Comparison of ENCODE assay signal across 15 cellular contexts in the genomic region with DNA sequence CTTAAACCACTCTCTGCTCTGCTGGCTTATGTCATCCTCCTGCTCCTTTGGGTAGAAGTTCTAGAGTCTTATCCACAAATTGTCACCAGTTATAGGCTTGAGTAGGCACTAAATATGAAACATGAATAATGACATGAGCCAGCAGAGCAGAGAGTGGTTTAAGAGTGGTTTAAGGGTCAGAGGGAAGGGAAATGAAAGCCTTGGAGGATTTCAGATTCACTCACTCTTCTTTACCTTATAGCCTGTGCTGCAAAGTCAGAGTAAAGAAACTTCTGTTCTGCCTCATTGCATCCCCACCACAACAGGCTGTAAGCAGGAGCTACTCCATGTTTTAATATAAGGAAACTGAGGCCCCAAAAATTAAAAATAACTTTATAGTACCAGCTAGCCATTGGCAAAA.
DNase-seq lines count a peak whose midpoint lies in the region; ATAC-seq and TF ChIP-seq lines count a peak whose summit lies in the region.
"Had no signal": no experiment of that assay in that cellular context is flagged by ENCODE, and none has a peak within 500 bp of the region (broad histone marks: within the 10 kb centered on the region; RNA-seq: fewer than 3 reads in every experiment).

No MANE protein-coding gene starts in this region.

- TF ChIP-seq EP300 in ovary (IDR thresholded peaks at IDR 0.05): no peak

- DNase-seq in ovary (no peak), medulla oblongata (ENCODE audit: extremely low spot score) (no peak), left lung (no peak)
- no peak for DNase-seq in activated CD4-positive, alpha-beta T cell treated with anti-CD3 and anti-CD28 coated beads, Interleukin-2, amount 50 U/mL, for 4 hours
- DNase-seq: ACHN, DMS79 treated with DMSO at 0.1 percent for 48 hours, esophagus squamous epithelium, naive B cell, NCI-H446 had no signal

- no peak for TF ChIP-seq POLR2A in ovary (IDR thresholded peaks at IDR 0.05)

- peak; percentile 97 for ATAC-seq in GM18909 (IDR thresholded peaks at IDR 0.05; ENCODE audit: poor library complexity, unreplicated experiment)
- peak; percentile 97 for ATAC-seq in GM21786 (IDR thresholded peaks at IDR 0.05; ENCODE audit: unreplicated experiment)
- peak; percentile 84 for ATAC-seq in HG03175 (IDR thresholded peaks at IDR 0.05; ENCODE audit: unreplicated experiment)
- ATAC-seq in left lung: no peak
- ATAC-seq: sciatic nerve had no signal

- intact Hi-C loops in ovary (cut with DNase I) (no loop called here), left lung (cut with DNase I) (no loop called here)

- peak overlapping the region in 2 of 11 experiments; percentile 8 to 13; a peak in 2 of 22 replicates for H3K27ac ChIP-seq in BLaER1 treated with 17β-estradiol and CSF1 and Interleukin-3, amounts not matched to agents 10 nM and 100 nM
- H3K27ac ChIP-seq in ovary (no peak overlapping the region), left lung (no peak overlapping the region)
- H3K27ac ChIP-seq: esophagus squamous epithelium had no signal

- H3K27me3 ChIP-seq in BLaER1 treated with 17β-estradiol and CSF1 and Interleukin-3, amounts not matched to agents 10 nM and 100 nM: no peaks in the 10 kb centered on the region
- no peaks in the 10 kb centered on the region for H3K27me3 ChIP-seq in ovary
- no peaks in the 10 kb centered on the region for H3K27me3 ChIP-seq in left lung

- H3K36me3 ChIP-seq in BLaER1 treated with 17β-estradiol and CSF1 and Interleukin-3, amounts not matched to agents 10 nM and 100 nM: peaks cover 0 to 12% (median 0%) of the 10 kb centered on the region in 11 experiments; a peak in 3 of 22 replicates
- H3K36me3 ChIP-seq in ovary (no peaks in the 10 kb centered on the region), left lung (no peaks in the 10 kb centered on the region)
- H3K36me3 ChIP-seq: esophagus squamous epithelium, HAP-1 had no signal

- peak overlapping the region; percentile 31 to 75 (median 62); a peak in 21 of 22 replicates for H3K4me2 ChIP-seq in BLaER1 treated with 17β-estradiol and CSF1 and Interleukin-3, amounts not matched to agents 10 nM and 100 nM

- no peak for TF ChIP-seq CTCF in ovary (IDR thresholded peaks at IDR 0.05)
- TF ChIP-seq CTCF in left lung (IDR thresholded peaks at IDR 0.05): no peak

- H3K4me3 ChIP-seq in BLaER1 treated with 17β-estradiol and CSF1 and Interleukin-3, amounts not matched to agents 10 nM and 100 nM: no peak overlapping the region
- H3K4me3 ChIP-seq in ovary: no peak overlapping the region
- no peak overlapping the region for H3K4me3 ChIP-seq in left lung
- H3K4me3 ChIP-seq: esophagus squamous epithelium, HAP-1 had no signal

- H3K4me1 ChIP-seq in BLaER1 treated with 17β-estradiol and CSF1 and Interleukin-3, amounts not matched to agents 10 nM and 100 nM: peaks cover 20 to 38% (median 34%) of the 10 kb centered on the region in 10 experiments
- H3K4me1 ChIP-seq in ovary (ENCODE audit: insufficient read depth): no peaks in the 10 kb centered on the region
- H3K4me1 ChIP-seq in left lung: no peaks in the 10 kb centered on the region
- H3K4me1 ChIP-seq: esophagus squamous epithelium had no signal

- H3K9ac ChIP-seq in BLaER1 treated with 17β-estradiol and CSF1 and Interleukin-3, amounts not matched to agents 10 nM and 100 nM: 0 out of 22 replicates have a peak overlapping the region, but pooled peaks of 1 of the 11 experiments have one; percentile 11

- peaks cover 0 to 8% (median 0%) of the 10 kb centered on the region in 11 experiments; a peak in 3 of 22 replicates for H4K20me1 ChIP-seq in BLaER1 treated with 17β-estradiol and CSF1 and Interleukin-3, amounts not matched to agents 10 nM and 100 nM

- H3K9me3 ChIP-seq in BLaER1 treated with 17β-estradiol and CSF1 and Interleukin-3, amounts not matched to agents 10 nM and 100 nM (replicated peaks in 1 of 11): peaks cover 0 to 17% (median 6%) of the 10 kb centered on the region in 11 experiments; a peak in 12 of 22 replicates
- no peaks in the 10 kb centered on the region for H3K9me3 ChIP-seq in ovary
- no peaks in the 10 kb centered on the region for H3K9me3 ChIP-seq in left lung
- H3K9me3 ChIP-seq: esophagus squamous epithelium, HAP-1 had no signal
